In the genomic region with DNA sequence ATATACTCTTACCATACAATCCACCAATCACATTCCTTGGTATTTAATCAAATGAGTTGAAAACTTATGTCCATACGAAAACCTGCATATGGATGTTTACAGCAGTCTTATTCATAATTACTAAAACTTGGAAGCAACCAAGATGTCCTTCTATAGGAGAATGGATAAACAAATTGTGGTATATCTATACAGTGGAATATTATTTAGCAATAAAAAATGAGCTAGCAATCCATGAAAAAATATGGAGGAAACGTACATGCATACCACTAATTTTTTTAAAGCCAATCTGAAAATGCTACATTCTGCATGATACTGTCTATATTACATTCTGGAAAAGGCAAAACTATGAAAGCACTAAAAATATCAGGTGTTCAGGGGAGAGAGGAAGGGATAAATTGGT, we compare ENCODE assay signal across 27 cellular contexts.
"Had no signal": no experiment of that assay in that cellular context is flagged by ENCODE, and none has a peak within 500 bp of the region (broad histone marks: within the 10 kb centered on the region; RNA-seq: fewer than 3 reads in every experiment).

No MANE protein-coding gene starts in this region.

- H3K27ac ChIP-seq: stomach, suprapubic skin, testis, thoracic aorta, thyroid gland, tibial artery, tibial nerve, transverse colon, upper lobe of left lung, upper lobe of right lung, uterus, vagina had no signal

- ATAC-seq: stimulated activated effector memory CD8-positive, alpha-beta T cell treated with anti-CD3 and anti-CD28 coated beads, Interleukin-12 subunit alpha, Interleukin-12 subunit beta, amount 100 ng/mL, for 72 hours; stimulated activated memory B cell treated with anti-CD40 and anti-IgM and Interleukin-4, amounts not matched to agents 10 μg/mL and 1 μg/mL and 100 μg/mL, for 72 hours; stimulated activated naive B cell treated with anti-CD40 and anti-IgM and Interleukin-4, amounts not matched to agents 10 μg/mL and 1 μg/mL and 100 μg/mL, for 72 hours; stimulated activated naive CD8-positive, alpha-beta T cell treated with anti-CD3 and anti-CD28 coated beads, Interleukin-15, amount 100 ng/mL, for 72 hours; stimulated activated naive CD8-positive, alpha-beta T cell treated with anti-CD3 and anti-CD28 coated beads, Interleukin-15, Interleukin-2, amounts not matched to agents 100 U/mL and 50 U/mL, for 24 hours; upper lobe of right lung had no signal

- H3K27me3 ChIP-seq: stomach, suprapubic skin, testis, thyroid gland, tibial artery, tibial nerve, transverse colon, upper lobe of left lung, upper lobe of right lung, uterus, vagina had no signal

- FAIRE-seq: urothelium cell line had no signal

- H3K4me3 ChIP-seq: stomach, suprapubic skin, testis, thoracic aorta, thyroid gland, tibial artery, tibial nerve, transverse colon, upper lobe of left lung, upper lobe of right lung, uterus, vagina had no signal

- H3K9me3 ChIP-seq: stomach, suprapubic skin, testis, thoracic aorta, thyroid gland, tibial artery, transverse colon, upper lobe of left lung, upper lobe of right lung, uterus, vagina had no signal

- H3K4me1 ChIP-seq: transverse colon, upper lobe of left lung, upper lobe of right lung, uterus, vagina had no signal

- DNase-seq: stimulated activated CD4-positive, alpha-beta T cell treated with anti-CD3 and anti-CD28 coated beads, Interleukin-2, amount 100 ng/mL, for 48 hours; stimulated activated CD4-positive, alpha-beta T cell treated with anti-CD3 and anti-CD28 coated beads, Interleukin-4, amount 100 ng/mL, for 1 hour; stimulated activated CD4-positive, alpha-beta T cell treated with anti-CD3 and anti-CD28 coated beads, Interleukin-4, amount 100 ng/mL, for 24 hours; stimulated activated CD4-positive, alpha-beta T cell treated with anti-CD3 and anti-CD28 coated beads, Interleukin-4, amount 100 ng/mL, for 4 hours; stimulated activated CD8-positive, alpha-beta memory T cell treated with anti-CD3 and anti-CD28 coated beads, Interleukin-4, amount 100 ng/mL, for 48 hours; stimulated activated naive B cell treated with anti-CD40 and anti-IgM and Interleukin-4, amounts not matched to agents 10 μg/mL and 1 μg/mL and 100 μg/mL, for 72 hours; stimulated activated naive CD4-positive, alpha-beta T cell; stimulated activated naive CD4-positive, alpha-beta T cell treated with Interleukin-2 at 50 U/mL for 16 hours; stimulated activated naive CD8-positive, alpha-beta T cell treated with anti-CD3 and anti-CD28 coated beads, Interleukin-15, amount 100 ng/mL, for 72 hours; stimulated activated naive CD8-positive, alpha-beta T cell treated with anti-CD3 and anti-CD28 coated beads, Interleukin-15, Interleukin-2, amounts not matched to agents 100 U/mL and 50 U/mL, for 24 hours; stomach; substantia nigra; testis; thyroid gland; tibial artery; transverse colon; trophoblast cell; upper lobe of left lung; upper lobe of right lung; uterus had no signal

- H3K36me3 ChIP-seq: stomach, suprapubic skin, thoracic aorta, thyroid gland, tibial artery, tibial nerve, transverse colon, upper lobe of left lung, upper lobe of right lung, uterus, vagina had no signal
